In the genomic region with DNA sequence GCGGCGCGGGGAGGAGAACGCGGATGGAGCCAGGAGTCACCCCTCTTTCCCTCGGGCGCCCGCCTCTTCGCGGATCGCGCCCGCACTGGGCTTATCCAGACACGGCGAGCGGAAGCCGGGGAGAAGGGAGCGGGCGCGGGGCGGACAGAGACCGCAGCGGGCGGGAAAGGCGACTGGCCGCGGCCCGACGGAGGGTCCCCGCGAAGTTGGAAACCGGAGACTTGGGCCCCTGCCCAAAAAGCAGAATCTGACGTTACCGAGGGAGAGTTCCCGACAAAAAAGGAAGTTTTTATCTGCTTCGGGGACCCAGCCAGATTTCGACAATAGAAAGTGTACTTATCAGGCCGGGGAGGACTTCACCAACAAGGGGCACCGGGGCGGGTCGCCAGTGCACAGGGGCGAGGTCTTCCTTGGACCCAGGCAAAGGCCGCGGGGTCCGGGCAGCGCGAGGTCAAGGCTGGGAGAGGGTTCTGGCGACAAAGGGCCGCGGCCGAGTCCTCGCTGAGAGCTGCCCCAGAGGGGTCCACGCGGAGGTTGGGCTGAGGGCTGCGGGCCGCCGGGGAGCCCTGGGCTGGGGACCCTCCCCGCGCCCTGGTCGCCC, we compare ENCODE assay signal across 8 cellular contexts. TPM values are rescaled to one million over a fixed set of nuclear protein-coding genes. Genes with fewer than 3 reads are reported as not detected.
DNase-seq lines count a peak whose midpoint lies in the region; ATAC-seq and TF ChIP-seq lines count a peak whose summit lies in the region.

No MANE protein-coding gene starts in this region.

- DNase-seq in AG08396 (ENCODE audit: low spot score) (peak; percentile 44), choroid plexus epithelial cell (ENCODE audit: low read depth) (no peak), lung (ENCODE audit: low spot score) (no peak), anterior cingulate cortex (lab: John Stamatoyannopoulos, UW) (no peak), NCI-H1930 (lab: John Stamatoyannopoulos, UW) (no peak), glomerular visceral epithelial cell (ENCODE audit: extremely low spot score) (no peak)

- H3K9ac ChIP-seq in HUES6 (ENCODE audit: low read length) = peak overlapping the region; percentile 60

- no peaks in the 10 kb centered on the region for H3K36me3 ChIP-seq in HUES6 (ENCODE audit: control insufficient read depth, insufficient read depth, low read length)
- no peaks in the 10 kb centered on the region for H3K36me3 ChIP-seq in lung (ENCODE audit: control insufficient read depth in 2 of 2, insufficient read depth in 2 of 2, low read length in 2 of 2)
- no peaks in the 10 kb centered on the region for H3K36me3 ChIP-seq in urinary bladder (ENCODE audit: insufficient read depth)

- TF ChIP-seq CTCF in choroid plexus epithelial cell (conservative IDR thresholded peaks at IDR 0.05; ENCODE audit: low read depth, low read length) (no peak), lung (IDR thresholded peaks at IDR 0.05; ENCODE audit: control extremely low read depth, extremely low read depth) (no peak)

- peaks cover 16% of the 10 kb centered on the region for H3K4me1 ChIP-seq in HUES6 (ENCODE audit: control insufficient read depth, insufficient read depth, low read length)
- H3K4me1 ChIP-seq in lung (ENCODE audit: control insufficient read depth in 2 of 2, insufficient read depth in 2 of 2, low read length in 2 of 2) = peaks cover 0 to 5% of the 10 kb centered on the region in 2 donors
- H3K4me1 ChIP-seq in urinary bladder (ENCODE audit: insufficient read depth) = no peaks in the 10 kb centered on the region

- 0 to 1% methylated on average over 54 to 60 of the region's 60 CpGs for WGBS in lung, 2 donors
- whole genome bisulfite sequencing in urinary bladder = under 1% methylated on average over 60 of the region's 60 CpGs

- no peaks in the 10 kb centered on the region for H3K9me3 ChIP-seq in HUES6 (ENCODE audit: control insufficient read depth, insufficient read depth, low read depth, low read length)
- H3K9me3 ChIP-seq in lung (ENCODE audit: control insufficient read depth in 2 of 2, insufficient read depth in 1 of 2, low read length in 1 of 2) = no peaks in the 10 kb centered on the region

- ATAC-seq in lung (ENCODE audit: insufficient read depth, low FRiP score) = peak; percentile 9

- H3K27me3 ChIP-seq in HUES6 (ENCODE audit: control insufficient read depth, insufficient read depth, low read length) (peaks cover 55% of the 10 kb centered on the region), lung (ENCODE audit: control insufficient read depth, insufficient read depth) (no peaks in the 10 kb centered on the region)

- H3K4me3 ChIP-seq in HUES6 (ENCODE audit: low read depth, low read length) (peak overlapping the region; percentile 63), choroid plexus epithelial cell (ENCODE audit: low read depth, low read length) (peak overlapping the region; percentile 47), lung (peak overlapping the region; percentile 68), urinary bladder (ENCODE audit: low read depth, low read length) (peak overlapping the region; percentile 57)

- H3K27ac ChIP-seq in HUES6 (ENCODE audit: low read depth, low read length) (no peak overlapping the region), lung (ENCODE audit: low read depth in 1 of 2, low read length in 1 of 2) (peak overlapping the region in 1 of 2 donors; percentile 92), urinary bladder (ENCODE audit: low read depth) (peak overlapping the region; percentile 85)

RNA-seq across cellular contexts. Expression of a gene that starts 0.5 kb away (rescaled TPM):
- 10 to 100 TPM; 20.8 to 38.0 TPM for total RNA-seq in lung
- polyA plus RNA-seq in lung = 10 to 100 TPM; 12.1 to 15.4 TPM
- 10.3 TPM for total RNA-seq in urinary bladder
- polyA plus RNA-seq in urinary bladder = 7.6 TPM

RNA-seq across cellular contexts. Expression of a gene that starts 45.3 kb away (rescaled TPM):
- total RNA-seq in lung = 10 to 100 TPM in 1 of 2 donors, 1 to 10 TPM in 1; 3.3 to 11.3 TPM
- polyA plus RNA-seq in lung = 1 to 10 TPM; 2.0 to 7.9 TPM
- total RNA-seq in urinary bladder = 7.1 TPM
- 10.6 TPM for polyA plus RNA-seq in urinary bladder

RNA-seq across cellular contexts. Expression of a gene that starts 47.6 kb away (rescaled TPM):
- total RNA-seq in lung = 10 to 100 TPM; 15.9 to 20.0 TPM
- 10 to 100 TPM; 21.4 to 30.4 TPM for polyA plus RNA-seq in lung
- 14.4 TPM for total RNA-seq in urinary bladder
- 68.7 TPM for polyA plus RNA-seq in urinary bladder

RNA-seq across cellular contexts. Expression of a gene that starts 58.4 kb away (rescaled TPM):
- 10 to 100 TPM; 22.5 to 24.9 TPM for total RNA-seq in lung
- 10 to 100 TPM; 13.9 to 19.3 TPM for polyA plus RNA-seq in lung
- 0.42 TPM for total RNA-seq in urinary bladder
- 4.2 TPM for polyA plus RNA-seq in urinary bladder
